12 cellular contexts compared by ENCODE assay signal in genomic region chr6:169165031-169165430, GRCh38.
"Had no signal": no experiment of that assay in that cellular context is flagged by ENCODE, and none has a peak within 500 bp of the region (broad histone marks: within the 10 kb centered on the region; RNA-seq: fewer than 3 reads in every experiment).

No MANE protein-coding gene starts in this region.

- H3K36me3 ChIP-seq: colonic mucosa, gastrocnemius medialis, pancreas, thyroid gland had no signal

- ATAC-seq: activated T-cell treated with anti-CD3 and anti-CD28 coated beads, Interleukin-2, amount 50 U/mL, for 4 hours; gastrocnemius medialis; left ventricle myocardium superior; pancreas had no signal

- H3K4me3 ChIP-seq: colonic mucosa, gastrocnemius medialis, pancreas, SK-N-MC, skin epidermis, thyroid gland had no signal

- H3K4me1 ChIP-seq: colonic mucosa, gastrocnemius medialis, pancreas had no signal

- H3K9me3 Mint-ChIP-seq: activated CD4-positive, alpha-beta T cell treated with anti-CD3 and anti-CD28 coated beads, Interleukin-2, amount 10 ng/mL, durations not matched to agents 24 days and 14 days; activated T-cell treated with anti-CD3 and anti-CD28 coated beads, Interleukin-2, amount 50 U/mL, for 4 hours had no signal

- DNase-seq: activated CD4-positive, alpha-beta T cell treated with anti-CD3 and anti-CD28 coated beads, Interleukin-2, amount 10 ng/mL, durations not matched to agents 24 days and 14 days; activated naive CD4-positive, alpha-beta T cell; activated T-cell treated with anti-CD3 and anti-CD28 coated beads, Interleukin-2, amount 50 U/mL, for 4 hours; colonic mucosa; effector CD8-positive, alpha-beta T cell; gastrocnemius medialis; left ventricle myocardium superior; mesenchymal stem cell; pancreas; thyroid gland had no signal

- H3K4me1 Mint-ChIP-seq: activated CD4-positive, alpha-beta T cell treated with anti-CD3 and anti-CD28 coated beads, Interleukin-2, amount 10 ng/mL, durations not matched to agents 24 days and 14 days had no signal

- H3K27ac Mint-ChIP-seq: activated CD4-positive, alpha-beta T cell treated with anti-CD3 and anti-CD28 coated beads, Interleukin-2, amount 10 ng/mL, durations not matched to agents 24 days and 14 days had no signal

- H3K4me3 Mint-ChIP-seq: activated CD4-positive, alpha-beta T cell treated with anti-CD3 and anti-CD28 coated beads, Interleukin-2, amount 10 ng/mL, durations not matched to agents 24 days and 14 days; activated T-cell treated with anti-CD3 and anti-CD28 coated beads, Interleukin-2, amount 50 U/mL, for 4 hours had no signal

- H3K27me3 ChIP-seq: colonic mucosa, pancreas, thyroid gland had no signal

- H3K27ac ChIP-seq: colonic mucosa, gastrocnemius medialis, pancreas, SK-N-MC, thyroid gland had no signal

- H3K27me3 Mint-ChIP-seq: activated CD4-positive, alpha-beta T cell treated with anti-CD3 and anti-CD28 coated beads, Interleukin-2, amount 10 ng/mL, durations not matched to agents 24 days and 14 days had no signal

- H3K9me3 ChIP-seq: colonic mucosa, gastrocnemius medialis, pancreas, thyroid gland had no signal
